ENCODE assay signal across 8 cellular contexts in the genomic region with DNA sequence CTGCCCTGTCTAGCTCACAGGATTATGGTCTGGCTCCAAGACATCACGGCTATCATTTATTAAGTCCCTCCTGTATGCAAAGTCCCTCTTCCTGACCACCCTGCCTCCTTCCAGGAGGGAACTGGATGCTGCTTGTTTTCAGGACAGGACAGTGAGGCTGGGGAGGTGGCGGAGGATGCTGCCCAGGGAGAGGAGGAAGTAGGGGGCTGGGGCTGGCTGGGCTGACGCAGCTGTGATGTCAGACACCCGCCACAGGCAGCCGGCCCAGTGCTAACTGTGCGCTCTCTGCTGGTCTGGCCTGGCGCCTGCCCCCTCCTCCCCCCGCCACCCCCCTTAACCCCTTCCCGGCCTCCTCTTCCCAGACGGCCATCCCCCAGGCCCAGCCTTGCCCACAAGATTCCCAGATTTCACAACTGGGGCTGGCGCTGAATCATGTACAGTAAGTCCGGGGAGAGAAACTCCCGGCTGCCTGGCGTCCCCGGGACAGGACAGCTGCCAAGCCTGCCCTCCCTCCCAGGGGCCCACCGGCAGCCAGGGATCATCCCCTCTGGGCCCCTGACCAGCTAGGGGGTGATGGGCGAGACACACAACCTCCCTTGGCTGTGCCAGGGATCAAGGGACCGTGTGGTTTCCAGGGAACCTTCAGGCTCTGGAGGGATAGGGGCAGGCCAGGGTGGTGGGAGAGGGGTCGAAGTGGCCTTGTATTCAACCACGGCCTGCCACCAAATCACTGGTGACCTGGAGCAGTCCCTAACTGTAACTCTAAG.
A peak's percentile ranks its signal among the peaks of the same experiment; 100 is the strongest.
DNase-seq lines count a peak whose midpoint lies in the region; ATAC-seq and TF ChIP-seq lines count a peak whose summit lies in the region.

No MANE protein-coding gene starts in this region.

- peaks cover 0 to 74% of the 10 kb centered on the region in 2 experiments; a peak in 2 of 4 replicates for H3K79me1 ChIP-seq in IMR-90 (ENCODE audit: low read depth in 1 of 2, low read length in 2 of 2)

- peak; percentile 26; the same call in 1 of the 2 replicates for TF ChIP-seq CTCF in IMR-90 (conservative IDR thresholded peaks at IDR 0.05; ENCODE audit: low read depth, low read length)
- TF ChIP-seq CTCF in left ventricle myocardium inferior (IDR thresholded peaks at IDR 0.05; ENCODE audit: borderline replicate concordance): peak; percentile 40

- ATAC-seq in IMR-90 (ENCODE audit: low read depth): peak; percentile 59
- ATAC-seq in GM21619 (IDR thresholded peaks at IDR 0.05; ENCODE audit: unreplicated experiment): no peak
- no peak for ATAC-seq in naive thymus-derived CD8-positive, alpha-beta T cell

- peaks cover 56% of the 10 kb centered on the region for H3K9me1 ChIP-seq in IMR-90 (ENCODE audit: insufficient read depth, low read length)

- TF ChIP-seq POLR2A in IMR-90 (IDR thresholded peaks at IDR 0.05; ENCODE audit: low read depth, low read length): peak; percentile 74; the same call in 1 of the 2 replicates

- peak overlapping the region; percentile 91 for H2AFZ ChIP-seq in IMR-90 (replicated peaks; ENCODE audit: low read length, poor library complexity)

- H3K27ac Mint-ChIP-seq in naive thymus-derived CD8-positive, alpha-beta T cell: peak overlapping the region in 1 of 10 donors; percentile 6

- peak; percentile 40 for TF ChIP-seq RAD21 in IMR-90 (IDR thresholded peaks at IDR 0.05; ENCODE audit: low read length)

- H2AK9ac ChIP-seq in IMR-90 (replicated peaks; ENCODE audit: low read depth, low read length, poor library complexity): peak overlapping the region; percentile 99

- H3K9ac ChIP-seq in IMR-90 (ENCODE audit: low read depth, low read length): peak overlapping the region; percentile 68

- H3K4me1 ChIP-seq in IMR-90 (ENCODE audit: control insufficient read depth, insufficient read depth, low read length) (peaks cover 61% of the 10 kb centered on the region), left ventricle myocardium inferior (peaks cover 79% of the 10 kb centered on the region)

- peak overlapping the region; percentile 100 for H4K91ac ChIP-seq in IMR-90 (ENCODE audit: insufficient read depth, low read depth, low read length)

- H3K9me3 ChIP-seq in IMR-90 (ENCODE audit: control insufficient read depth, insufficient read depth, low read length) (no peaks in the 10 kb centered on the region), left ventricle myocardium inferior (replicated peaks) (no peaks in the 10 kb centered on the region)

- H3K23ac ChIP-seq in IMR-90 (ENCODE audit: low read depth, low read length): peak overlapping the region; percentile 100

- H3K27me3 Mint-ChIP-seq in naive thymus-derived CD8-positive, alpha-beta T cell: peaks cover 0 to 8% (median 3%) of the 10 kb centered on the region in 5 donors

- H3K4me2 ChIP-seq in IMR-90 (ENCODE audit: low read depth, low read length): peak overlapping the region; percentile 80

- no peaks in the 10 kb centered on the region for H3K36me3 Mint-ChIP-seq in naive thymus-derived CD8-positive, alpha-beta T cell

- peak overlapping the region; percentile 100 for H2BK20ac ChIP-seq in IMR-90 (ENCODE audit: low read depth, low read length)

- no TSS peak for BruUV-seq in IMR-90 (replicated peaks; lab: Mats Ljungman, UMichigan)

- peak overlapping the region; percentile 100 for H2BK120ac ChIP-seq in IMR-90 (ENCODE audit: low read depth, low read length)

- dilution Hi-C loops in IMR-90 (cut with HindIII; ENCODE audit: low sequenced_read_pairs, unreplicated experiment): no loop called here

- in situ Hi-C loops in IMR-90 (cut with MboI; ENCODE audit: low sequenced_read_pairs): loop anchor here (5.0 kb wide), 1 partner anchor 116 kb away; the partner anchor contains the start of gene CEBPB

- H3K27ac ChIP-seq in IMR-90 (ENCODE audit: insufficient read depth, low read length) (peak overlapping the region; percentile 98), left ventricle myocardium inferior (replicated peaks) (peak overlapping the region; percentile 93)

- H2BK15ac ChIP-seq in IMR-90 (ENCODE audit: low read depth, low read length): peak overlapping the region; percentile 98

- H3K4me3 ChIP-seq in IMR-90 (ENCODE audit: insufficient read depth, low read depth, low read length): peak overlapping the region; percentile 5; the same call in 1 of the 2 replicates
- H3K4me3 ChIP-seq in left ventricle myocardium inferior: peak overlapping the region; percentile 48

- peak overlapping the region; percentile 97 for H4K5ac ChIP-seq in IMR-90 (ENCODE audit: low read depth, low read length)

- WGBS in IMR-90 (ENCODE audit: extremely low coverage in 2 of 2, insufficient read length in 1 of 2), 2 experiments: 0% methylated on average over 3 of the region's 20 CpGs; no CpG with 5 or more reads in 1 of the 2 experiments

- H3K27me3 ChIP-seq in IMR-90 (ENCODE audit: control insufficient read depth, insufficient read depth, low read length) (no peaks in the 10 kb centered on the region), left ventricle myocardium inferior (ENCODE audit: low read depth) (no peaks in the 10 kb centered on the region)

- H4K20me1 ChIP-seq in IMR-90 (ENCODE audit: insufficient read depth, low read length): no peaks in the 10 kb centered on the region

- H3K56ac ChIP-seq in IMR-90 (ENCODE audit: extremely low read depth, insufficient read depth, low read length): peak overlapping the region; percentile 89

- peak overlapping the region; percentile 99 for H2AK5ac ChIP-seq in IMR-90 (ENCODE audit: low read depth, low read length)

- peak overlapping the region; percentile 99 for H2BK5ac ChIP-seq in IMR-90 (ENCODE audit: low read depth, low read length, poor library complexity, severe bottlenecking)

- CTCF ChIA-PET in IMR-90 (lab: Yijun Ruan, JAX): interaction anchor here (0.5 kb wide), 1 partner anchor 63 kb away, joined by 4 read pairs; no protein-coding TSS in a partner anchor

- POLR2A ChIA-PET in IMR-90 (lab: Charles Lee; ENCODE audit: unreplicated experiment): no interaction called here
- POLR2A ChIA-PET in naive thymus-derived CD8-positive, alpha-beta T cell (lab: Charles Lee): no interaction called here

- H3K4me1 Mint-ChIP-seq in naive thymus-derived CD8-positive, alpha-beta T cell: peaks cover 0 to 6% (median under 1%) of the 10 kb centered on the region in 4 donors

- DNase-seq in IMR-90 (peak; percentile 100), amniotic epithelial cell (ENCODE audit: low read depth) (peak; percentile 99), left ventricle myocardium inferior (peak; percentile 91), posterior vena cava (ENCODE audit: low spot score) (peak; percentile 98), SKM-1 (lab: John Stamatoyannopoulos, UW; ENCODE audit: unreplicated experiment) (no peak), inferior parietal cortex (ENCODE audit: extremely low spot score) (no peak)
- DNase-seq in naive thymus-derived CD8-positive, alpha-beta T cell: no peak

- H3K14ac ChIP-seq in IMR-90 (replicated peaks; ENCODE audit: low read depth, low read length): peak overlapping the region; percentile 99

- H3K4ac ChIP-seq in IMR-90 (ENCODE audit: low read depth, low read length): peak overlapping the region; percentile 100

- no peaks in the 10 kb centered on the region for H3K9me3 Mint-ChIP-seq in naive thymus-derived CD8-positive, alpha-beta T cell

- peak overlapping the region; percentile 97 for H3K18ac ChIP-seq in IMR-90 (ENCODE audit: low read depth, low read length)

- intact Hi-C loops in IMR-90 (cut with micrococcal nuclease) (loop anchor here (1.0 to 5.0 kb wide), 3 partner anchors 74 to 154 kb away; partner anchors contain the start of gene CEBPB), left ventricle myocardium inferior (cut with micrococcal nuclease) (no loop called here), posterior vena cava (cut with DNase I) (loop anchor here in 1 of 2 donors (5.0 kb wide), 1 partner anchor 116 kb away; the partner anchor contains the start of gene CEBPB)

- H4K8ac ChIP-seq in IMR-90 (ENCODE audit: low read depth in 2 of 2, low read length in 2 of 2): peak overlapping the region; percentile 84 to 96

- H3K36me3 ChIP-seq in IMR-90 (ENCODE audit: control insufficient read depth, insufficient read depth, low read length) (no peaks in the 10 kb centered on the region), left ventricle myocardium inferior (no peaks in the 10 kb centered on the region)

- no peak overlapping the region for H3K4me3 Mint-ChIP-seq in naive thymus-derived CD8-positive, alpha-beta T cell

TF ChIP-seq in IMR-90, 13 proteins besides CTCF, POLR2A, EP300 and RAD21 (continues in another document):
- TF ChIP-seq BHLHE40 (IDR thresholded peaks at IDR 0.05; ENCODE audit: low read depth, low read length) (peak; percentile 8; the same call in 1 of the 2 replicates), RFX5 (IDR thresholded peaks at IDR 0.05; ENCODE audit: low read depth, low read length) (no peak), CHD1 (IDR thresholded peaks at IDR 0.05; ENCODE audit: low read depth, low read length) (peak; percentile 85; the same call in 1 of the 2 replicates), MAFK (IDR thresholded peaks at IDR 0.05; ENCODE audit: low read depth, low read length) (no peak), FOS (IDR thresholded peaks at IDR 0.05; ENCODE audit: low read depth, low read length) (peak; percentile 86), MAZ (IDR thresholded peaks at IDR 0.05; ENCODE audit: borderline replicate concordance, low read depth, low read length) (peak; percentile 94), CEBPB (IDR thresholded peaks at IDR 0.05; ENCODE audit: low read depth, low read length) (peak; percentile 98), RCOR1 (IDR thresholded peaks at IDR 0.05; ENCODE audit: insufficient replicate concordance, low read length) (no peak), ELK1 (IDR thresholded peaks at IDR 0.05; ENCODE audit: borderline replicate concordance, low read depth, low read length) (no peak), SMC3 (IDR thresholded peaks at IDR 0.05; ENCODE audit: low read depth, low read length) (peak; percentile 28; the same call in 1 of the 2 replicates)
- TF ChIP-seq, protein P1, sequence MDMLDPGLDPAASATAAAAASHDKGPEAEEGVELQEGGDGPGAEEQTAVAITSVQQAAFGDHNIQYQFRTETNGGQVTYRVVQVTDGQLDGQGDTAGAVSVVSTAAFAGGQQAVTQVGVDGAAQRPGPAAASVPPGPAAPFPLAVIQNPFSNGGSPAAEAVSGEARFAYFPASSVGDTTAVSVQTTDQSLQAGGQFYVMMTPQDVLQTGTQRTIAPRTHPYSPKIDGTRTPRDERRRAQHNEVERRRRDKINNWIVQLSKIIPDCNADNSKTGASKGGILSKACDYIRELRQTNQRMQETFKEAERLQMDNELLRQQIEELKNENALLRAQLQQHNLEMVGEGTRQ (IDR thresholded peaks at IDR 0.05; ENCODE audit: low read depth, low read length): peak; percentile 1; the same call in 1 of the 2 replicates

Comparison
In these comparisons a context has a peak if more than half of its experiments do, and no peak if none do; other contexts are left out.
1. DNase-seq: peak in IMR-90 (single experiment), amniotic epithelial cell (single experiment), left ventricle myocardium inferior (single experiment) and posterior vena cava (single experiment); none in SKM-1 (single experiment), inferior parietal cortex (single experiment) and naive thymus-derived CD8-positive, alpha-beta T cell (0 of 10).